ENCODE assay signal across 7 cellular contexts in the genomic region with DNA sequence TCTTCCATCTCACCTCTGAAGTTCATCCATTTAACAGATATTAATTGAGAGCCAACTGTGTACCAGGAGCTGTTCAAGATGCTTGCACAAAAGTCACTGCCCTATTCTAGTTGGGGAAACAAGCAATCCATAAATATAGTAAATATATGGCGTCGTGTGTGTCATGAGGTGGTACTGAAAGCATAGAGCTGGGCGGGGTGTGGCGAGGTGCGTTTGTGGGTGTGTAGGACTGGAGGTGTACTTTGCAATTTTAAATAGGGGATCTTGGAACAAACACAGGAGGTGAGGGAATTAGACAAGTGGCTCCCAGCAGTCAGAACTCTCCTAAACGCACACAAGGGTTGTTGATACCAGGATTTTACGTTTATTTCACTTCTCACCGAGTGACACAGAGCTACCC. TPM values are rescaled to one million over a fixed set of nuclear protein-coding genes. Genes with fewer than 3 reads are reported as not detected.
DNase-seq lines count a peak whose midpoint lies in the region; ATAC-seq and TF ChIP-seq lines count a peak whose summit lies in the region.

No MANE protein-coding gene starts in this region.

- peaks cover 29% of the 10 kb centered on the region for H3K9me3 Mint-ChIP-seq in activated CD8-positive, alpha-beta T cell treated with anti-CD3 and anti-CD28 coated beads for 36 hours
- peaks cover 13% of the 10 kb centered on the region for H3K9me3 Mint-ChIP-seq in stimulated activated memory B cell treated with anti-CD40 and anti-IgM and Interleukin-4, amounts not matched to agents 10 μg/mL and 1 μg/mL and 100 μg/mL, for 72 hours

- POLR2A ChIA-PET in HCT116 (lab: Charles Lee): no interaction called here
- POLR2A ChIA-PET in activated CD8-positive, alpha-beta T cell treated with anti-CD3 and anti-CD28 coated beads for 36 hours (lab: Charles Lee): interaction anchor here (0.6 to 1.8 kb wide), 4 partner anchors 20 to 113 kb away, joined by 4 to 8 read pairs (median 5); no protein-coding TSS in a partner anchor

- H3K36me3 ChIP-seq in HCT116 (ENCODE audit: control insufficient read depth in 1 of 2, insufficient read depth in 2 of 2, low read length in 2 of 2): no peaks in the 10 kb centered on the region; a peak in 1 of 4 replicates
- peaks cover 2% of the 10 kb centered on the region for H3K36me3 ChIP-seq in iPS-15b (ENCODE audit: control insufficient read depth, insufficient read depth, low read length)

- peak overlapping the region; percentile 61 for H3K4me2 ChIP-seq in HCT116 (ENCODE audit: low read length)

- peak overlapping the region; percentile 42 to 53; a peak in 3 of 4 replicates for H3K4me3 ChIP-seq in HCT116 (replicated peaks in 1 of 2; ENCODE audit: low read depth in 1 of 2, low read length in 2 of 2)
- peak overlapping the region; percentile 59 for H3K4me3 ChIP-seq in iPS-15b (ENCODE audit: low read depth, low read length)

- CTCF ChIA-PET in HCT116 (lab: Charles Lee): no interaction called here
- CTCF ChIA-PET in activated CD8-positive, alpha-beta T cell treated with anti-CD3 and anti-CD28 coated beads for 36 hours (lab: Charles Lee): interaction anchor here (1.1 kb wide), 1 partner anchor 115 kb away, joined by 3 read pairs; no protein-coding TSS in a partner anchor

- peak overlapping the region; percentile 63 for H3K4me3 Mint-ChIP-seq in activated CD8-positive, alpha-beta T cell treated with anti-CD3 and anti-CD28 coated beads for 36 hours
- peak overlapping the region; percentile 93 for H3K4me3 Mint-ChIP-seq in stimulated activated memory B cell treated with anti-CD40 and anti-IgM and Interleukin-4, amounts not matched to agents 10 μg/mL and 1 μg/mL and 100 μg/mL, for 72 hours

- BruUV-seq in HCT116 (replicated peaks; lab: Mats Ljungman, UMichigan): no TSS peak

- intact Hi-C loops in HCT116 (cut with micrococcal nuclease): no loop called here
- intact Hi-C loops in activated CD8-positive, alpha-beta T cell treated with anti-CD3 and anti-CD28 coated beads for 36 hours (cut with micrococcal nuclease): loop anchor here (5.0 kb wide), 1 partner anchor 32 kb away; the partner anchor contains the start of gene ZNF485

- H3K79me2 ChIP-seq in HCT116 (ENCODE audit: insufficient read depth, low read length): no peaks in the 10 kb centered on the region; the same call in 1 of the 2 replicates

- H3K4me1 ChIP-seq in HCT116 (ENCODE audit: control insufficient read depth in 1 of 2, insufficient read depth in 2 of 2, low read length in 2 of 2) (peaks cover 2 to 17% of the 10 kb centered on the region in 2 experiments; a peak in 2 of 4 replicates), iPS-15b (ENCODE audit: control insufficient read depth, insufficient read depth, low read length) (peaks cover 2% of the 10 kb centered on the region)

- no peak overlapping the region for H3K27ac ChIP-seq in HCT116 (ENCODE audit: low read depth, low read length)

- peak overlapping the region; percentile 51 for H2AFZ ChIP-seq in HCT116 (ENCODE audit: low read depth, low read length, poor library complexity, severe bottlenecking)

- TF ChIP-seq RAD21 in HCT116 (IDR thresholded peaks at IDR 0.05; ENCODE audit: low read depth): no peak

- no peak for TF ChIP-seq POLR2A in HCT116 (IDR thresholded peaks at IDR 0.05; ENCODE audit: borderline replicate concordance, extremely low read depth, insufficient read depth, insufficient read length)

- ATAC-seq in HCT116: no peak
- ATAC-seq in activated CD8-positive, alpha-beta T cell treated with anti-CD3 and anti-CD28 coated beads for 36 hours: no peak
- no peak for ATAC-seq in stimulated activated memory B cell treated with anti-CD40 and anti-IgM and Interleukin-4, amounts not matched to agents 10 μg/mL and 1 μg/mL and 100 μg/mL, for 72 hours
- no peak for ATAC-seq in HG02798 (IDR thresholded peaks at IDR 0.05; ENCODE audit: poor library complexity, unreplicated experiment)

- H3K9ac ChIP-seq in HCT116 (ENCODE audit: low read length) (no peak overlapping the region), iPS-15b (ENCODE audit: low read depth, low read length) (no peak overlapping the region)

- H3K36me3 Mint-ChIP-seq in activated CD8-positive, alpha-beta T cell treated with anti-CD3 and anti-CD28 coated beads for 36 hours (ENCODE audit: low read depth): peaks cover 42% of the 10 kb centered on the region
- peaks cover 7% of the 10 kb centered on the region for H3K36me3 Mint-ChIP-seq in stimulated activated memory B cell treated with anti-CD40 and anti-IgM and Interleukin-4, amounts not matched to agents 10 μg/mL and 1 μg/mL and 100 μg/mL, for 72 hours

- DNase-seq in HCT116 (ENCODE audit: low read depth, low spot score): no peak
- DNase-seq in activated CD8-positive, alpha-beta T cell treated with anti-CD3 and anti-CD28 coated beads for 36 hours: no peak
- DNase-seq in effector CD8-positive, alpha-beta T cell (lab: John Stamatoyannopoulos, UW): no peak
- DNase-seq in AG08396 (ENCODE audit: low spot score): no peak

- H3K27me3 ChIP-seq in HCT116 (ENCODE audit: insufficient read depth, low read length) (no peaks in the 10 kb centered on the region), iPS-15b (ENCODE audit: control insufficient read depth, insufficient read depth, low read length) (peaks cover 28% of the 10 kb centered on the region)

- no peaks in the 10 kb centered on the region for H3K9me3 ChIP-seq in HCT116 (ENCODE audit: control insufficient read depth in 1 of 2, insufficient read depth in 1 of 2, low read depth in 1 of 2, low read length in 2 of 2)
- H3K9me3 ChIP-seq in iPS-15b (ENCODE audit: control insufficient read depth, insufficient read depth, low read length): no peaks in the 10 kb centered on the region

- no peaks in the 10 kb centered on the region for H3K9me2 ChIP-seq in HCT116 (ENCODE audit: insufficient read depth)

- H3K4me1 Mint-ChIP-seq in activated CD8-positive, alpha-beta T cell treated with anti-CD3 and anti-CD28 coated beads for 36 hours (ENCODE audit: low read depth): peaks cover 52% of the 10 kb centered on the region
- peaks cover 42% of the 10 kb centered on the region for H3K4me1 Mint-ChIP-seq in stimulated activated memory B cell treated with anti-CD40 and anti-IgM and Interleukin-4, amounts not matched to agents 10 μg/mL and 1 μg/mL and 100 μg/mL, for 72 hours

- H3K27me3 Mint-ChIP-seq in activated CD8-positive, alpha-beta T cell treated with anti-CD3 and anti-CD28 coated beads for 36 hours: no peaks in the 10 kb centered on the region
- H3K27me3 Mint-ChIP-seq in stimulated activated memory B cell treated with anti-CD40 and anti-IgM and Interleukin-4, amounts not matched to agents 10 μg/mL and 1 μg/mL and 100 μg/mL, for 72 hours: no peaks in the 10 kb centered on the region

- RAD21 ChIA-PET in HCT116 (lab: Charles Lee; ENCODE audit: low non-redundant PET in 1 of 2, low total read pairs in 2 of 2, uncharacterized antibody in 2 of 2, unreplicated experiment in 2 of 2): no interaction called here

- no peak for TF ChIP-seq CTCF in HCT116 (IDR thresholded peaks at IDR 0.05 in 2 of 3, conservative IDR thresholded peaks at IDR 0.05 in 1 of 3; ENCODE audit: borderline replicate concordance in 1 of 3, insufficient read depth in 1 of 3, low read depth in 2 of 3, low read length in 2 of 3)
- no peak for TF ChIP-seq CTCF in activated CD8-positive, alpha-beta T cell treated with anti-CD3 and anti-CD28 coated beads for 36 hours (IDR thresholded peaks at IDR 0.05)

- peak overlapping the region; percentile 65 for H3K27ac Mint-ChIP-seq in activated CD8-positive, alpha-beta T cell treated with anti-CD3 and anti-CD28 coated beads for 36 hours
- H3K27ac Mint-ChIP-seq in stimulated activated memory B cell treated with anti-CD40 and anti-IgM and Interleukin-4, amounts not matched to agents 10 μg/mL and 1 μg/mL and 100 μg/mL, for 72 hours: peak overlapping the region; percentile 90

- no peaks in the 10 kb centered on the region for H4K20me1 ChIP-seq in HCT116 (ENCODE audit: insufficient read depth)

TF ChIP-seq in HCT116, 20 proteins besides CTCF, POLR2A, EP300 and RAD21:
- TF ChIP-seq EZH2 (IDR thresholded peaks at IDR 0.05): no peak

RNA-seq across cellular contexts. Expression of gene ZNF239, which starts 0.5 kb away (rescaled TPM):
- total RNA-seq in HCT116 (2021; ENCODE audit: unreplicated experiment): 4.4 TPM
- polyA plus RNA-seq in HCT116 (2012): 2.0 and 3.6 TPM in 2 replicates
- 1 to 10 TPM in 1 of 2 experiments, under 1 TPM in 1; 0.56 to 1.3 TPM for total RNA-seq in activated CD8-positive, alpha-beta T cell treated with anti-CD3 and anti-CD28 coated beads for 36 hours

RNA-seq across cellular contexts. Expression of gene ZNF485, which starts 31.3 kb away (rescaled TPM):
- 5.8 TPM for total RNA-seq in HCT116 (2021; ENCODE audit: unreplicated experiment)
- polyA plus RNA-seq in HCT116 (2012): 1.3 and 2.5 TPM in 2 replicates
- total RNA-seq in activated CD8-positive, alpha-beta T cell treated with anti-CD3 and anti-CD28 coated beads for 36 hours: 1 to 10 TPM; 8.1 to 8.7 TPM
